In genomic region chr5:178589180-178590140, GRCh38 we compare ENCODE assay signal across 9 cellular contexts. TPM values are rescaled to one million over a fixed set of nuclear protein-coding genes. Genes with fewer than 3 reads are reported as not detected.
DNase-seq lines count a peak whose midpoint lies in the region; ATAC-seq, FAIRE-seq and TF ChIP-seq lines count a peak whose summit lies in the region.
"Had no signal": no experiment of that assay in that cellular context is flagged by ENCODE, and none has a peak within 500 bp of the region (broad histone marks: within the 10 kb centered on the region; RNA-seq: fewer than 3 reads in every experiment).

No MANE protein-coding gene starts in this region.

- no peak for FAIRE-seq in K562 (lab: Jason Lieb, UNC)
- FAIRE-seq: endometrium had no signal

- H3K9me3 ChIP-seq in ES-I3 (ENCODE audit: control insufficient read depth, insufficient read depth, low read length) (peaks cover 3% of the 10 kb centered on the region), K562 (replicated peaks; ENCODE audit: control insufficient read depth, insufficient read depth, low read depth, low read length) (no peaks in the 10 kb centered on the region), suprapubic skin (no peaks in the 10 kb centered on the region)

- 6% methylated on average over 50 of the region's 91 CpGs for WGBS in K562 (ENCODE audit: insufficient coverage, low coverage, missing lambda C conversion rate)
- 22% methylated on average over 33 of the region's 91 CpGs for WGBS in suprapubic skin

- H2AFZ ChIP-seq in K562 (ENCODE audit: low read depth, low read length), result no peak overlapping the region

- ATAC-seq in K562 (peak; percentile 68), GM19035 (IDR thresholded peaks at IDR 0.05; ENCODE audit: unreplicated experiment) (no peak), GM18511 (IDR thresholded peaks at IDR 0.05; ENCODE audit: unreplicated experiment) (no peak)

- TF ChIP-seq CTCF in LNCaP clone FGC (IDR thresholded peaks at IDR 0.05; ENCODE audit: control insufficient read depth, extremely low read depth, insufficient read depth) (peak; percentile 56), K562 (IDR thresholded peaks at IDR 0.05 in 2 of 3, conservative IDR thresholded peaks at IDR 0.05 in 1 of 3; ENCODE audit: insufficient read depth in 2 of 3, low read depth in 1 of 3, low read length in 3 of 3) (peak in 2 of 3 experiments; percentile 27 to 55; a peak in 2 of 6 replicates), kidney epithelial cell (IDR thresholded peaks at IDR 0.05; ENCODE audit: insufficient read depth, low read length, poor library complexity, severe bottlenecking) (no peak), suprapubic skin (IDR thresholded peaks at IDR 0.05) (peak in 1 of 2 donors; percentile 30)

- BruUV-seq in K562 (replicated peaks; lab: Mats Ljungman, UMichigan), result no TSS peak

- peak in 1 of 2 experiments; percentile 42; a peak in 3 of 4 replicates for TF ChIP-seq RAD21 in K562 (CRISPR knock-in tag; conservative IDR thresholded peaks at IDR 0.05 in 1 of 2, IDR thresholded peaks at IDR 0.05 in 1 of 2)

- in situ Hi-C loops in K562 (cut with MboI), result loop anchor here (5.0 kb wide), 1 partner anchor 307 kb away; no protein-coding TSS in a partner anchor

- no peaks in the 10 kb centered on the region for H3K79me2 ChIP-seq in K562 (ENCODE audit: control insufficient read depth, insufficient read depth, low read length)

- H3K4me1 ChIP-seq in ES-I3 (ENCODE audit: insufficient read depth, low read length) (peaks cover 16% of the 10 kb centered on the region; the same call in 1 of the 2 replicates), K562 (replicated peaks in 1 of 2; ENCODE audit: control insufficient read depth in 2 of 2, insufficient read depth in 2 of 2, low read length in 2 of 2) (peaks cover 0 to 16% of the 10 kb centered on the region in 2 experiments; a peak in 3 of 5 replicates), suprapubic skin (peaks cover 30% of the 10 kb centered on the region)

- no peaks in the 10 kb centered on the region; the same call in 1 of the 2 replicates for H4K20me1 ChIP-seq in K562 (replicated peaks; ENCODE audit: control insufficient read depth, insufficient read depth, low read length)

- H3K9ac ChIP-seq in ES-I3 (ENCODE audit: low read depth, low read length), result peak overlapping the region; percentile 77
- H3K9ac ChIP-seq in K562 (ENCODE audit: insufficient read depth in 1 of 2, low read depth in 2 of 2, low read length in 2 of 2), result no peak overlapping the region

- TF ChIP-seq EP300 in K562 (IDR thresholded peaks at IDR 0.05; ENCODE audit: low read length), result no peak
- TF ChIP-seq EP300 in suprapubic skin (IDR thresholded peaks at IDR 0.05), result no peak

- POLR2A ChIA-PET in K562 (lab: Yijun Ruan, JAX), result interaction anchor here (0.6 to 0.9 kb wide), 2 partner anchors 128 to 384 kb away, joined by 4 read pairs; no protein-coding TSS in a partner anchor

- TF ChIP-seq POLR2A in K562 (conservative IDR thresholded peaks at IDR 0.05), result no peak
- TF ChIP-seq POLR2A in suprapubic skin (IDR thresholded peaks at IDR 0.05), result no peak

- H3K4me2 ChIP-seq in K562 (ENCODE audit: insufficient read depth, low read length), result peak overlapping the region; percentile 67; the same call in 1 of the 2 replicates

- DNase-seq in LNCaP clone FGC (ENCODE audit: low read depth), result no peak
- peak; percentile 39 to 43 (median 41) for DNase-seq in K562 (ENCODE audit: extremely low read depth in 1 of 4, low spot score in 3 of 4)
- DNase-seq in kidney epithelial cell (ENCODE audit: low read depth), result no peak
- no peak for DNase-seq in suprapubic skin (ENCODE audit: low spot score in 2 of 2)
- no peak for DNase-seq in middle frontal gyrus (ENCODE audit: extremely low spot score, low spot score)

- no peak overlapping the region for H3K27ac ChIP-seq in K562 (ENCODE audit: extremely low read depth, low read depth, low read length)
- H3K27ac ChIP-seq in suprapubic skin, result no peak overlapping the region

- H3K36me3 ChIP-seq in ES-I3 (ENCODE audit: insufficient read depth, low read length) (no peaks in the 10 kb centered on the region), K562 (ENCODE audit: control insufficient read depth, insufficient read depth, low read length) (no peaks in the 10 kb centered on the region), kidney epithelial cell (ENCODE audit: control insufficient read depth, insufficient read depth, low read length) (no peaks in the 10 kb centered on the region), suprapubic skin (no peaks in the 10 kb centered on the region)

- H3K27me3 ChIP-seq in K562 (ENCODE audit: control insufficient read depth in 2 of 2, insufficient read depth in 2 of 2, low read length in 2 of 2), result peaks cover 24 to 47% of the 10 kb centered on the region in 2 experiments
- peaks cover 28% of the 10 kb centered on the region for H3K27me3 ChIP-seq in kidney epithelial cell (ENCODE audit: control insufficient read depth, insufficient read depth, low read length)
- peaks cover 14% of the 10 kb centered on the region for H3K27me3 ChIP-seq in suprapubic skin

- CTCF ChIA-PET in K562 (lab: Yijun Ruan, JAX; ENCODE audit: low intra/inter-chr PET ratio), result interaction anchor here (0.7 to 3.0 kb wide), 4 partner anchors 172 to 310 kb away, joined by 3 to 35 read pairs (median 8); no protein-coding TSS in a partner anchor

- no peaks in the 10 kb centered on the region for H3K9me1 ChIP-seq in K562 (ENCODE audit: control insufficient read depth, insufficient read depth, low read length)

- H3K4me3 ChIP-seq in LNCaP clone FGC (ENCODE audit: low read depth, low read length) (no peak overlapping the region), K562 (peak overlapping the region; percentile 33), kidney epithelial cell (ENCODE audit: low read depth, low read length) (peak overlapping the region; percentile 9), suprapubic skin (peak overlapping the region; percentile 58)

- intact Hi-C loops in K562 (cut with micrococcal nuclease), result loop anchor here (1.0 to 2.0 kb wide), 3 partner anchors 129 to 309 kb away; no protein-coding TSS in a partner anchor

TF ChIP-seq in K562, 482 proteins besides CTCF, POLR2A, EP300 and RAD21:
- TF ChIP-seq CXXC5 (CRISPR knock-in tag; IDR thresholded peaks at IDR 0.05) (0 out of 2 replicates have a peak, but pooled peaks have one; percentile 25), GATAD2B (IDR thresholded peaks at IDR 0.05; ENCODE audit: borderline replicate concordance) (0 out of 2 replicates have a peak, but pooled peaks have one; percentile 50), ATF7 (IDR thresholded peaks at IDR 0.05) (no peak), SIN3B (IDR thresholded peaks at IDR 0.05; ENCODE audit: low read depth) (0 out of 2 replicates have a peak, but pooled peaks have one; percentile 32)

RNA-seq across cellular contexts. Expression of gene COL23A1, which starts 0.7 kb away (rescaled TPM):
- not detected in 2 replicates for total RNA-seq in K562 (2011; cell fraction: chromatin; rRNA removed; ENCODE audit: low replicate concordance)
- total RNA-seq in K562 (2011; cell fraction: nucleolus; rRNA removed), result not detected in 2 replicates
- total RNA-seq in K562 (2011; cell fraction: nucleoplasm; rRNA removed), result not detected in 2 replicates
- total RNA-seq in K562 (2014; rRNA removed) (not detected in 2 replicates), K562 (2014; rRNA removed; fragmentation: Illumina TruSeq; extraction: Trizol) (not detected in 2 replicates), K562 (2015; rRNA removed; fragmentation: Illumina TruSeq; extraction: Trizol) (not detected in 2 replicates), K562 (2021) (0.09 TPM in 1 of 2 replicates, not detected in the other), kidney epithelial cell (0.17 and 0.21 TPM in 2 replicates), suprapubic skin (1 to 10 TPM; 1.6 to 4.4 (median 3.4) TPM)
- polyA plus RNA-seq in K562 (2011; rRNA removed) (not detected in 2 replicates), K562 (2014; fragmentation: Illumina TruSeq; extraction: Trizol) (not detected in 2 replicates), K562 (2014; fragmentation: Nextera tagmentation; extraction: Ambion mirVana) (not detected), K562 (2014; rRNA removed) (0.09 TPM in 1 of 2 replicates, not detected in the other)
- not detected in 2 replicates for polyA plus RNA-seq in K562 (2011; cell fraction: cytosol; rRNA removed)
- 0.04 and 0.08 TPM in 2 replicates for polyA plus RNA-seq in K562 (2011; cell fraction: nucleus; rRNA removed)
- polyA plus RNA-seq in K562 (2012), result 0.08 and 0.18 TPM in 2 replicates
- polyA minus RNA-seq in K562 (2011; rRNA and poly(A)+ RNA removed), result not detected in 2 replicates
- polyA minus RNA-seq in K562 (2011; cell fraction: cytosol; rRNA and poly(A)+ RNA removed), result not detected in 2 replicates
- polyA minus RNA-seq in K562 (2011; cell fraction: nucleus; rRNA and poly(A)+ RNA removed), result 0.13 TPM in 1 of 2 replicates, not detected in the other

RNA-seq across cellular contexts. Expression of gene CLK4, which starts 37.4 kb away (rescaled TPM):
- total RNA-seq in K562 (2011; cell fraction: chromatin; rRNA removed; ENCODE audit: low replicate concordance), result 59.0 and 147 TPM in 2 replicates
- total RNA-seq in K562 (2011; cell fraction: nucleolus; rRNA removed), result 30.5 and 35.3 TPM in 2 replicates
- total RNA-seq in K562 (2011; cell fraction: nucleoplasm; rRNA removed), result 75.2 and 130 TPM in 2 replicates
- total RNA-seq in K562 (2014; rRNA removed), result 17.0 and 18.5 TPM in 2 replicates
- 17.3 and 17.7 TPM in 2 replicates for total RNA-seq in K562 (2014; rRNA removed; fragmentation: Illumina TruSeq; extraction: Trizol)
- total RNA-seq in K562 (2015; rRNA removed; fragmentation: Illumina TruSeq; extraction: Trizol), result 20.3 and 22.6 TPM in 2 replicates
- total RNA-seq in K562 (2021), result 11.8 and 13.0 TPM in 2 replicates
- 21.1 and 23.1 TPM in 2 replicates for polyA plus RNA-seq in K562 (2011; rRNA removed)
- polyA plus RNA-seq in K562 (2011; cell fraction: cytosol; rRNA removed), result 3.1 and 7.4 TPM in 2 replicates
- polyA plus RNA-seq in K562 (2011; cell fraction: nucleus; rRNA removed), result 60.8 and 88.8 TPM in 2 replicates
- 9.0 and 9.9 TPM in 2 replicates for polyA plus RNA-seq in K562 (2012)
- polyA plus RNA-seq in K562 (2014; fragmentation: Illumina TruSeq; extraction: Trizol), result 9.6 and 10.5 TPM in 2 replicates
- polyA plus RNA-seq in K562 (2014; fragmentation: Nextera tagmentation; extraction: Ambion mirVana), result 10 to 100 TPM; 12.9 to 13.9 TPM
- 11.9 and 14.6 TPM in 2 replicates for polyA plus RNA-seq in K562 (2014; rRNA removed)
- 69.5 and 71.9 TPM in 2 replicates for polyA minus RNA-seq in K562 (2011; rRNA and poly(A)+ RNA removed)
- polyA minus RNA-seq in K562 (2011; cell fraction: cytosol; rRNA and poly(A)+ RNA removed), result 6.1 and 7.1 TPM in 2 replicates
- polyA minus RNA-seq in K562 (2011; cell fraction: nucleus; rRNA and poly(A)+ RNA removed), result 71.5 and 133 TPM in 2 replicates
- 7.1 and 9.7 TPM in 2 replicates for total RNA-seq in kidney epithelial cell
- total RNA-seq in suprapubic skin, result 10 to 100 TPM; 15.5 to 77.3 (median 34.1) TPM

Comparison
In these comparisons a context has a peak if more than half of its experiments do, and no peak if none do; other contexts are left out.
1. DNase-seq: peak in K562 (4 of 4); none in LNCaP clone FGC (single experiment), kidney epithelial cell (single experiment), suprapubic skin (0 of 2) and middle frontal gyrus (single experiment).